ENCODE assay signal across 14 cellular contexts in the genomic region with DNA sequence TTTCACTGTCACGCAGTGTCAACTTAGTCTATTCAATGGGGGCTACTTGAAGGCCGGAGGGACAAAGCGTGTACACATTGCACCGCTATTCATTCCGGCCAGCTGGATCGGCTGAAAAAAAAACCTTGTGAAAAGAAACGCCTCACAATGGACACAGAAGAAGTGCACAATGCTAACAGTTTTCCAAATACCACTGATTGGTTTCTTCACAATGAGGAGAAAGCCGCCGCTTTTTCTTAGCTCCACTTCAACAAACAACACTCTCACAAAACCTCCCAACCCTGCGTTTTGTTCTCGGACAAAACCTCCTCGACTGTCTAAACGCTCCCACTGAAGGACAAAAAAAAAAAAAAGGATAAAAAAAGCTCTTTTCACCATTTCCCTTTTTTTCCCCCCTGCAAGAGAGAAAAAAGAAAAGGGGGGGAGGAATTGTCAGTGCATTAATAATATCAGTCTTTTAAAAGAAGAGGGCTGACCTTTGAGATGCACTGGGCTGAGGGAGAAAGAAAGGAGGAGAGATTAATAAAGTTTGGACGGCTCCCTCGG. TPM values are rescaled to one million over a fixed set of nuclear protein-coding genes. Genes with fewer than 3 reads are reported as not detected.
DNase-seq lines count a peak whose midpoint lies in the region; ATAC-seq, FAIRE-seq and TF ChIP-seq lines count a peak whose summit lies in the region.
"Had no signal": no experiment of that assay in that cellular context is flagged by ENCODE, and none has a peak within 500 bp of the region (broad histone marks: within the 10 kb centered on the region; RNA-seq: fewer than 3 reads in every experiment).

No MANE protein-coding gene starts in this region.

- no peak for FAIRE-seq in GM12892 (lab: Jason Lieb, UNC)

- H3K36me3 ChIP-seq in left ventricle myocardium inferior (no peaks in the 10 kb centered on the region), right atrium auricular region (no peaks in the 10 kb centered on the region), iPS-20b (ENCODE audit: insufficient read depth, low read depth, low read length) (no peaks in the 10 kb centered on the region), thoracic aorta (no peaks in the 10 kb centered on the region), body of pancreas (replicated peaks in 1 of 2; ENCODE audit: insufficient read depth in 1 of 2, low read depth in 2 of 2) (no peaks in the 10 kb centered on the region)
- H3K36me3 ChIP-seq: SJCRH30 had no signal

- no peak overlapping the region for H3K27ac ChIP-seq in left ventricle myocardium inferior (replicated peaks)
- no peak overlapping the region for H3K27ac ChIP-seq in right atrium auricular region
- no peak overlapping the region for H3K27ac ChIP-seq in iPS-20b (ENCODE audit: low read length)
- H3K27ac ChIP-seq in thoracic aorta = no peak overlapping the region
- no peak overlapping the region for H3K27ac ChIP-seq in body of pancreas
- H3K27ac ChIP-seq: SJCRH30 had no signal

- peaks cover 100% of the 10 kb centered on the region for H3K27me3 ChIP-seq in left ventricle myocardium inferior (ENCODE audit: low read depth)
- H3K27me3 ChIP-seq in right atrium auricular region = peaks cover 61 to 76% of the 10 kb centered on the region in 2 donors
- H3K27me3 ChIP-seq in iPS-20b (ENCODE audit: insufficient read depth, low read length) = peaks cover 94% of the 10 kb centered on the region
- peaks cover 37% of the 10 kb centered on the region for H3K27me3 ChIP-seq in thoracic aorta (replicated peaks; ENCODE audit: insufficient read depth)
- peaks cover 0 to 40% of the 10 kb centered on the region in 2 donors for H3K27me3 ChIP-seq in body of pancreas
- H3K27me3 ChIP-seq: SJCRH30 had no signal

- H3K9ac ChIP-seq in iPS-20b (ENCODE audit: low read depth, low read length) = peak overlapping the region; percentile 87

- 9 to 11% methylated on average over 15 of the region's 15 CpGs for WGBS in body of pancreas, 2 donors

- intact Hi-C loops in left ventricle myocardium inferior (cut with micrococcal nuclease) = no loop called here
- intact Hi-C loops in body of pancreas (cut with DNase I) = no loop called here

- TF ChIP-seq CTCF in left ventricle myocardium inferior (IDR thresholded peaks at IDR 0.05; ENCODE audit: borderline replicate concordance) (no peak), right atrium auricular region (IDR thresholded peaks at IDR 0.05) (no peak), thoracic aorta (IDR thresholded peaks at IDR 0.05) (no peak), body of pancreas (IDR thresholded peaks at IDR 0.05) (no peak)

- TF ChIP-seq POLR2A in body of pancreas (IDR thresholded peaks at IDR 0.05) = no peak
- TF ChIP-seq POLR2A in GM12892 (IDR thresholded peaks at IDR 0.05; ENCODE audit: low read depth, low read length) = no peak

- ATAC-seq in thoracic aorta (ENCODE audit: insufficient number of reproducible peaks, low FRiP score, low read depth) (no peak), body of pancreas (no peak)
- ATAC-seq: activated CD8-positive, alpha-beta T cell treated with anti-CD3 and anti-CD28 coated beads, Interleukin-2, amount 10 ng/mL, durations not matched to agents 7 days and 5 days had no signal

- H3K4me3 ChIP-seq in left ventricle myocardium inferior (peak overlapping the region; percentile 40), right atrium auricular region (peak overlapping the region in 1 of 2 donors; percentile 11), iPS-20b (ENCODE audit: low read length) (peak overlapping the region; percentile 88), thoracic aorta (peak overlapping the region; percentile 35), body of pancreas (no peak overlapping the region)

- peaks cover 36% of the 10 kb centered on the region for H3K4me1 ChIP-seq in left ventricle myocardium inferior
- H3K4me1 ChIP-seq in right atrium auricular region = peaks cover 0 to 20% of the 10 kb centered on the region in 2 donors
- peaks cover 43% of the 10 kb centered on the region; the same call in 1 of the 2 replicates for H3K4me1 ChIP-seq in iPS-20b (ENCODE audit: insufficient read depth, low read length)
- peaks cover 12 to 23% of the 10 kb centered on the region in 2 donors for H3K4me1 ChIP-seq in thoracic aorta (ENCODE audit: control insufficient read depth in 1 of 2, low read depth in 2 of 2)
- H3K4me1 ChIP-seq in body of pancreas = peaks cover 17% of the 10 kb centered on the region
- H3K4me1 ChIP-seq: SJCRH30 had no signal

- H3K9me3 ChIP-seq in left ventricle myocardium inferior (replicated peaks) (no peaks in the 10 kb centered on the region), right atrium auricular region (no peaks in the 10 kb centered on the region), iPS-20b (ENCODE audit: insufficient read depth, low read depth, low read length) (no peaks in the 10 kb centered on the region), thoracic aorta (no peaks in the 10 kb centered on the region), body of pancreas (peaks cover 0 to 4% (median 0%) of the 10 kb centered on the region in 3 donors)
- H3K9me3 ChIP-seq: SJCRH30 had no signal

- DNase-seq in left ventricle myocardium inferior (no peak), right atrium auricular region (ENCODE audit: low spot score) (no peak), astrocyte of the hippocampus (ENCODE audit: low read depth, low spot score) (peak; percentile 84), thoracic aorta (ENCODE audit: low spot score) (no peak), D341Med (ENCODE audit: low spot score) (no peak), body of pancreas (no peak), GM12892 (ENCODE audit: insufficient read length) (no peak)
- DNase-seq: activated CD8-positive, alpha-beta T cell treated with anti-CD3 and anti-CD28 coated beads, Interleukin-2, amount 10 ng/mL, durations not matched to agents 7 days and 5 days; SJCRH30; stimulated activated CD4-positive, alpha-beta T cell treated with anti-CD3 and anti-CD28 coated beads, Interleukin-12 subunit alpha, Interleukin-12 subunit beta, amount 100 ng/mL, for 4 hours had no signal

RNA-seq across cellular contexts. Expression of a gene that starts 5.4 kb away (rescaled TPM):
- not detected for total RNA-seq in left ventricle myocardium inferior
- not detected for total RNA-seq in right atrium auricular region
- total RNA-seq in thoracic aorta = under 1 TPM in 1 of 2 donors, not detected in 1; 0.28 TPM
- total RNA-seq in body of pancreas = under 1 TPM in 1 of 2 donors, not detected in 1; 0.26 TPM
- polyA plus RNA-seq in GM12892 (2012; ENCODE audit: missing spikeins) = not detected
- total RNA-seq: activated CD8-positive, alpha-beta T cell treated with anti-CD3 and anti-CD28 coated beads, Interleukin-2, amount 10 ng/mL, durations not matched to agents 7 days and 5 days; fibroblast of villous mesenchyme; mononuclear cell; SJCRH30 had no signal
- polyA plus RNA-seq: BJ had no signal

Comparison
In these comparisons a context has a peak if more than half of its experiments do, and no peak if none do; other contexts are left out.
1. H3K4me3 ChIP-seq: peak in left ventricle myocardium inferior (single experiment), iPS-20b (single experiment) and thoracic aorta (single experiment); none in body of pancreas (0 of 2).